14 cellular contexts compared by ENCODE assay signal in genomic region chr7:123872908-123873307, GRCh38. TPM values are rescaled to one million over a fixed set of nuclear protein-coding genes. Genes with fewer than 3 reads are reported as not detected.
DNase-seq lines count a peak whose midpoint lies in the region; ATAC-seq and TF ChIP-seq lines count a peak whose summit lies in the region.
"Had no signal": no experiment of that assay in that cellular context is flagged by ENCODE, and none has a peak within 500 bp of the region (broad histone marks: within the 10 kb centered on the region; RNA-seq: fewer than 3 reads in every experiment).

No MANE protein-coding gene starts in this region.

- no peak overlapping the region for H2AFZ ChIP-seq in SK-N-SH (ENCODE audit: low read depth)
- H2AFZ ChIP-seq in KMS-11 (ENCODE audit: low read depth): peak overlapping the region; percentile 1; the same call in 1 of the 2 replicates
- H2AFZ ChIP-seq in OCI-LY3 (ENCODE audit: low read depth, low read length): no peak overlapping the region

- H3K27me3 ChIP-seq in SK-N-SH (ENCODE audit: insufficient read depth): no peaks in the 10 kb centered on the region; the same call in 1 of the 2 replicates
- no peaks in the 10 kb centered on the region for H3K27me3 ChIP-seq in KMS-11 (ENCODE audit: insufficient read depth, low read depth)
- H3K27me3 ChIP-seq in OCI-LY3 (ENCODE audit: low read depth, low read length): no peaks in the 10 kb centered on the region
- H3K27me3 ChIP-seq in mesendoderm (ENCODE audit: insufficient read depth, low read length, poor library complexity): no peaks in the 10 kb centered on the region
- no peaks in the 10 kb centered on the region for H3K27me3 ChIP-seq in brain microvascular endothelial cell (replicated peaks)

- no peaks in the 10 kb centered on the region for H3K79me1 ChIP-seq in mesendoderm (ENCODE audit: low read length)

- H2BK120ac ChIP-seq in mesendoderm (ENCODE audit: low read depth, low read length): no peak overlapping the region

- no peak overlapping the region for H3K27ac ChIP-seq in SK-N-SH (ENCODE audit: low read depth in 2 of 2, low read length in 1 of 2)
- no peak overlapping the region for H3K27ac ChIP-seq in KMS-11
- no peak overlapping the region for H3K27ac ChIP-seq in OCI-LY3 (ENCODE audit: low read length)
- no peak overlapping the region for H3K27ac ChIP-seq in mesendoderm (ENCODE audit: low read depth, low read length)
- H3K27ac ChIP-seq in brain microvascular endothelial cell: no peak overlapping the region
- H3K27ac ChIP-seq: C4-2B, HL-60 had no signal

- ATAC-seq in SK-N-SH treated with all-trans-retinoic acid at 6 μM for 48 hours (peak; percentile 21; the same call in 1 of the 3 replicates), GM21423 (IDR thresholded peaks at IDR 0.05; ENCODE audit: unreplicated experiment) (no peak)

- no peaks in the 10 kb centered on the region for H3K9me3 ChIP-seq in SK-N-SH
- H3K9me3 ChIP-seq in OCI-LY3 (ENCODE audit: insufficient read depth, low read length): no peaks in the 10 kb centered on the region
- H3K9me3 ChIP-seq: Caco-2, HAP-1 had no signal

- H2BK5ac ChIP-seq in mesendoderm (ENCODE audit: low read length): no peak overlapping the region

- no peak for DNase-seq in SK-N-SH
- DNase-seq in mesendoderm: no peak
- no peak for DNase-seq in activated CD4-positive, alpha-beta T cell treated with anti-CD3 and anti-CD28 coated beads, Interleukin-2, amount 50 U/mL, for 48 hours
- DNase-seq in brain microvascular endothelial cell: no peak
- DNase-seq: AML-193 had no signal

- TF ChIP-seq RAD21 in SK-N-SH (IDR thresholded peaks at IDR 0.05; ENCODE audit: low read length): no peak

- H3K79me2 ChIP-seq in SK-N-SH (ENCODE audit: insufficient read depth) (no peaks in the 10 kb centered on the region), KMS-11 (ENCODE audit: insufficient read depth, low read depth) (no peaks in the 10 kb centered on the region), OCI-LY3 (ENCODE audit: low read length) (no peaks in the 10 kb centered on the region), mesendoderm (ENCODE audit: control insufficient read depth, insufficient read depth, low read length) (no peaks in the 10 kb centered on the region)

- no peak overlapping the region for H3K18ac ChIP-seq in mesendoderm (ENCODE audit: low read length)

- 61% methylated on average over 4 of the region's 4 CpGs for WGBS in SK-N-SH (ENCODE audit: low lambda C conversion rate)
- WGBS in mesendoderm (ENCODE audit: extremely low coverage, insufficient coverage, low lambda C conversion rate): no CpG with 5 or more reads among the region's 4 CpGs

- CTCF ChIA-PET in SK-N-SH (lab: Yijun Ruan, JAX): interaction anchor here (0.9 to 7.5 kb wide), 35 partner anchors 9 to 1042 kb away, joined by 3 to 127 read pairs (median 5); partner anchors contain the start of gene NDUFA5

- H3K9ac ChIP-seq in SK-N-SH: no peak overlapping the region
- no peak overlapping the region for H3K9ac ChIP-seq in KMS-11
- no peak overlapping the region for H3K9ac ChIP-seq in OCI-LY3 (ENCODE audit: low read length)
- H3K9ac ChIP-seq in mesendoderm (ENCODE audit: low read length): no peak overlapping the region

- no peak overlapping the region for H4K5ac ChIP-seq in mesendoderm (ENCODE audit: low read length)

- H4K8ac ChIP-seq in mesendoderm (ENCODE audit: low read depth, low read length): no peak overlapping the region

- POLR2A ChIA-PET in SK-N-SH (lab: Yijun Ruan, JAX): no interaction called here

- no peak overlapping the region for H3K4me3 ChIP-seq in SK-N-SH (ENCODE audit: low read depth in 2 of 2, low read length in 1 of 2)
- no peak overlapping the region for H3K4me3 ChIP-seq in KMS-11 (IDR thresholded peaks at IDR 0.05; ENCODE audit: insufficient read depth, low read depth, low read length)
- no peak overlapping the region for H3K4me3 ChIP-seq in OCI-LY3 (ENCODE audit: low read length)
- H3K4me3 ChIP-seq in mesendoderm (ENCODE audit: low read length): no peak overlapping the region
- no peak overlapping the region for H3K4me3 ChIP-seq in brain microvascular endothelial cell (ENCODE audit: low read depth, low read length)
- H3K4me3 ChIP-seq: HAP-1 had no signal

- no peak for TF ChIP-seq CTCF in SK-N-SH (IDR thresholded peaks at IDR 0.05)
- TF ChIP-seq CTCF in KMS-11 (conservative IDR thresholded peaks at IDR 0.05; ENCODE audit: low read depth, low read length): no peak
- no peak for TF ChIP-seq CTCF in OCI-LY3 (IDR thresholded peaks at IDR 0.05; ENCODE audit: low read depth, low read length)
- TF ChIP-seq CTCF in brain microvascular endothelial cell (IDR thresholded peaks at IDR 0.05; ENCODE audit: low read depth, low read length, missing control alignments): no peak

- no peak overlapping the region for H3K23ac ChIP-seq in mesendoderm (ENCODE audit: low read length)

- H3K9me2 ChIP-seq in SK-N-SH: no peaks in the 10 kb centered on the region

- in situ Hi-C loops in brain microvascular endothelial cell (cut with HindIII; ENCODE audit: low pct_ligation_motif_present, low sequenced_read_pairs): loop anchor here (25.0 kb wide), 1 partner anchor 236 kb away; no protein-coding TSS in a partner anchor

- no peak overlapping the region for H2BK15ac ChIP-seq in mesendoderm (replicated peaks; ENCODE audit: low read depth)

- H3K4me2 ChIP-seq in SK-N-SH: no peak overlapping the region
- no peak overlapping the region for H3K4me2 ChIP-seq in KMS-11
- 0 out of 2 replicates have a peak overlapping the region, but pooled peaks have one; percentile 67 for H3K4me2 ChIP-seq in OCI-LY3 (ENCODE audit: low read length)
- H3K4me2 ChIP-seq in mesendoderm (ENCODE audit: low read length): no peak overlapping the region

- H3K4ac ChIP-seq in mesendoderm (ENCODE audit: low read depth, low read length): peak overlapping the region; percentile 16

- no peaks in the 10 kb centered on the region for H3K36me3 ChIP-seq in SK-N-SH (replicated peaks in 1 of 2; ENCODE audit: control insufficient read depth in 1 of 2, insufficient read depth in 2 of 2, low read length in 1 of 2)
- no peaks in the 10 kb centered on the region for H3K36me3 ChIP-seq in KMS-11 (ENCODE audit: insufficient read depth)
- H3K36me3 ChIP-seq in OCI-LY3 (replicated peaks; ENCODE audit: low read depth, low read length): no peaks in the 10 kb centered on the region
- H3K36me3 ChIP-seq in mesendoderm (ENCODE audit: control insufficient read depth, insufficient read depth, low read length): no peaks in the 10 kb centered on the region
- H3K36me3 ChIP-seq in brain microvascular endothelial cell (replicated peaks): no peaks in the 10 kb centered on the region
- H3K36me3 ChIP-seq: HAP-1 had no signal

- no peak overlapping the region for H2AK5ac ChIP-seq in mesendoderm (ENCODE audit: low read length)

- no peak overlapping the region for H3K56ac ChIP-seq in mesendoderm (ENCODE audit: low read length)

- TF ChIP-seq EP300 in SK-N-SH (IDR thresholded peaks at IDR 0.05; ENCODE audit: borderline replicate concordance in 1 of 2, low read depth in 1 of 2, low read length in 1 of 2): no peak

- H3F3A ChIP-seq in SK-N-SH (replicated peaks; ENCODE audit: insufficient read depth): no peaks in the 10 kb centered on the region

- H4K20me1 ChIP-seq in SK-N-SH (ENCODE audit: insufficient read depth) (no peaks in the 10 kb centered on the region), KMS-11 (ENCODE audit: insufficient read depth) (no peaks in the 10 kb centered on the region), OCI-LY3 (ENCODE audit: insufficient read depth, low read length) (no peaks in the 10 kb centered on the region)

- H3K4me1 ChIP-seq in SK-N-SH (ENCODE audit: control insufficient read depth in 1 of 2, insufficient read depth in 2 of 2, low read depth in 1 of 2, low read length in 1 of 2) (peaks cover 0 to 18% of the 10 kb centered on the region in 2 experiments; a peak in 2 of 4 replicates), KMS-11 (ENCODE audit: low read depth, poor library complexity, severe bottlenecking) (no peaks in the 10 kb centered on the region), OCI-LY3 (ENCODE audit: low read length) (peaks cover 10% of the 10 kb centered on the region), mesendoderm (ENCODE audit: control insufficient read depth, low read depth, low read length) (no peaks in the 10 kb centered on the region)
- H3K4me1 ChIP-seq: Caco-2, HAP-1 had no signal

TF ChIP-seq in SK-N-SH treated with all-trans-retinoic acid at 6 μM for 48 hours, 23 proteins besides CTCF, POLR2A, EP300 and RAD21 (continues in another document):
- TF ChIP-seq ISL1 (CRISPR knock-in tag; IDR thresholded peaks at IDR 0.05) (no peak), ZC3H10 (CRISPR knock-in tag; IDR thresholded peaks at IDR 0.05) (no peak)

TF ChIP-seq in SK-N-SH, 30 proteins besides CTCF, POLR2A, EP300 and RAD21 (continues in another document):
- TF ChIP-seq MAX (IDR thresholded peaks at IDR 0.05; ENCODE audit: low read depth) (no peak), RFX5 (IDR thresholded peaks at IDR 0.05; ENCODE audit: low read length) (no peak)

RNA-seq across cellular contexts. Expression of gene HYAL4, which starts 27.9 kb away (rescaled TPM):
- polyA plus RNA-seq in SK-N-SH (2012; rRNA removed): not detected in 2 replicates
- polyA plus RNA-seq in SK-N-SH (2012; cell fraction: cytosol; rRNA removed): not detected in 2 replicates
- polyA plus RNA-seq in SK-N-SH (2012; cell fraction: nucleus; rRNA removed): not detected in 2 replicates
- polyA plus RNA-seq in mesendoderm (2013, experiment 1 of 2): not detected
- not detected for polyA plus RNA-seq in mesendoderm (2013, experiment 2 of 2)
- polyA plus RNA-seq: BJ had no signal

RNA-seq across cellular contexts. Expression of gene SPAM1, which starts 52.1 kb away (rescaled TPM):
- not detected in 2 replicates for polyA plus RNA-seq in SK-N-SH (2012; rRNA removed)
- polyA plus RNA-seq in SK-N-SH (2012; cell fraction: cytosol; rRNA removed): not detected in 2 replicates
- polyA plus RNA-seq in SK-N-SH (2012; cell fraction: nucleus; rRNA removed): not detected in 2 replicates
- polyA plus RNA-seq in mesendoderm (2013, experiment 1 of 2): 0.10 TPM
- 0.10 TPM for polyA plus RNA-seq in mesendoderm (2013, experiment 2 of 2)
- polyA plus RNA-seq: BJ had no signal
